23 cellular contexts compared by ENCODE assay signal in genomic region chr2:228527481-228527880, GRCh38.
"Had no signal": no experiment of that assay in that cellular context is flagged by ENCODE, and none has a peak within 500 bp of the region (broad histone marks: within the 10 kb centered on the region; RNA-seq: fewer than 3 reads in every experiment).

No MANE protein-coding gene starts in this region.

- H3K4me3 ChIP-seq: ovary, psoas muscle, upper lobe of left lung had no signal

- ATAC-seq: activated T-cell treated with anti-CD3 and anti-CD28 coated beads, Interleukin-2, amount 50 U/mL, for 72 hours; esophagus mucosa; left ventricle myocardium superior; natural killer cell treated with Interleukin-12 subunit alpha and Interleukin-12 subunit beta and Interleukin-15 and Interleukin-18, amount 100 ng/mL, for 72 hours; psoas muscle; right cardiac atrium; stimulated activated naive CD8-positive, alpha-beta T cell treated with anti-CD3 and anti-CD28 coated beads, Interleukin-15, Interleukin-2, amounts not matched to agents 100 U/mL and 50 U/mL, for 24 hours had no signal

- H3K9me3 Mint-ChIP-seq: activated naive CD4-positive, alpha-beta T cell treated with anti-CD3 and anti-CD28 coated beads for 36 hours had no signal

- H3K4me1 ChIP-seq: psoas muscle, upper lobe of left lung had no signal

- H3K27me3 ChIP-seq: ovary, upper lobe of left lung had no signal

- H3K27ac ChIP-seq: ovary, psoas muscle, upper lobe of left lung had no signal

- H3K36me3 ChIP-seq: ovary, upper lobe of left lung had no signal

- H3K27me3 Mint-ChIP-seq: activated CD4-positive, alpha-beta memory T cell treated with anti-CD3 and anti-CD28 coated beads, Interleukin-2, amount 10 ng/mL, durations not matched to agents 7 days and 5 days; activated naive CD8-positive, alpha-beta T cell treated with anti-CD3 and anti-CD28 coated beads, Interleukin-2, amount 10 ng/mL, durations not matched to agents 7 days and 5 days; natural killer cell treated with Interleukin-12 subunit alpha and Interleukin-12 subunit beta and Interleukin-15 and Interleukin-18, amount 100 ng/mL, for 72 hours had no signal

- H3K4me1 Mint-ChIP-seq: activated CD4-positive, alpha-beta memory T cell treated with anti-CD3 and anti-CD28 coated beads, Interleukin-2, amount 10 ng/mL, durations not matched to agents 7 days and 5 days; activated naive CD8-positive, alpha-beta T cell treated with anti-CD3 and anti-CD28 coated beads, Interleukin-2, amount 10 ng/mL, durations not matched to agents 7 days and 5 days had no signal

- H3K36me3 Mint-ChIP-seq: activated naive CD8-positive, alpha-beta T cell treated with anti-CD3 and anti-CD28 coated beads, Interleukin-2, amount 10 ng/mL, durations not matched to agents 7 days and 5 days; natural killer cell treated with Interleukin-12 subunit alpha and Interleukin-12 subunit beta and Interleukin-15 and Interleukin-18, amount 100 ng/mL, for 72 hours had no signal

- H3K27ac Mint-ChIP-seq: activated CD4-positive, alpha-beta memory T cell treated with anti-CD3 and anti-CD28 coated beads, Interleukin-2, amount 10 ng/mL, durations not matched to agents 7 days and 5 days; activated naive CD4-positive, alpha-beta T cell treated with anti-CD3 and anti-CD28 coated beads for 36 hours; activated naive CD8-positive, alpha-beta T cell treated with anti-CD3 and anti-CD28 coated beads, Interleukin-2, amount 10 ng/mL, durations not matched to agents 7 days and 5 days; activated T-cell treated with anti-CD3 and anti-CD28 coated beads, Interleukin-2, amount 50 U/mL, for 72 hours; natural killer cell treated with Interleukin-12 subunit alpha and Interleukin-12 subunit beta and Interleukin-15 and Interleukin-18, amount 100 ng/mL, for 72 hours had no signal

- H3K4me3 Mint-ChIP-seq: activated CD4-positive, alpha-beta memory T cell treated with anti-CD3 and anti-CD28 coated beads, Interleukin-2, amount 10 ng/mL, durations not matched to agents 7 days and 5 days; activated naive CD4-positive, alpha-beta T cell treated with anti-CD3 and anti-CD28 coated beads for 36 hours; activated naive CD8-positive, alpha-beta T cell treated with anti-CD3 and anti-CD28 coated beads, Interleukin-2, amount 10 ng/mL, durations not matched to agents 7 days and 5 days; activated T-cell treated with anti-CD3 and anti-CD28 coated beads, Interleukin-2, amount 50 U/mL, for 72 hours; natural killer cell treated with Interleukin-12 subunit alpha and Interleukin-12 subunit beta and Interleukin-15 and Interleukin-18, amount 100 ng/mL, for 72 hours had no signal

- H3K9me3 ChIP-seq: ovary, psoas muscle had no signal

- DNase-seq: activated CD4-positive, alpha-beta memory T cell treated with anti-CD3 and anti-CD28 coated beads, Interleukin-2, amount 10 ng/mL, durations not matched to agents 7 days and 5 days; activated CD4-positive, alpha-beta T cell treated with anti-CD3 and anti-CD28 coated beads for 48 hours; activated effector memory CD4-positive, alpha-beta T cell treated with Interleukin-2 at 50 U/mL for 16 hours; activated naive CD4-positive, alpha-beta T cell treated with anti-CD3 and anti-CD28 coated beads for 36 hours; activated naive CD8-positive, alpha-beta T cell treated with anti-CD3 and anti-CD28 coated beads, Interleukin-2, amount 10 ng/mL, durations not matched to agents 7 days and 5 days; activated T-cell treated with anti-CD3 and anti-CD28 coated beads, Interleukin-2, amount 50 U/mL, for 72 hours; amygdala; dermis blood vessel endothelial cell; effector CD8-positive, alpha-beta T cell; glutamatergic neuron; hippocampal formation; left ventricle myocardium superior; midbrain; ovary; psoas muscle; right cardiac atrium; stimulated activated CD4-positive, alpha-beta T cell treated with anti-CD3 and anti-CD28 coated beads, Interleukin-12 subunit alpha, Interleukin-12 subunit beta, amount 100 ng/mL, for 4 hours; stimulated activated CD4-positive, alpha-beta T cell treated with anti-CD3 and anti-CD28 coated beads, Interleukin-4, amount 100 ng/mL, for 4 hours; stimulated activated naive CD8-positive, alpha-beta T cell treated with anti-CD3 and anti-CD28 coated beads, Interleukin-15, Interleukin-2, amounts not matched to agents 100 U/mL and 50 U/mL, for 24 hours; T1000 had no signal
